Comparison of ENCODE assay signal across 20 cellular contexts in the genomic region with DNA sequence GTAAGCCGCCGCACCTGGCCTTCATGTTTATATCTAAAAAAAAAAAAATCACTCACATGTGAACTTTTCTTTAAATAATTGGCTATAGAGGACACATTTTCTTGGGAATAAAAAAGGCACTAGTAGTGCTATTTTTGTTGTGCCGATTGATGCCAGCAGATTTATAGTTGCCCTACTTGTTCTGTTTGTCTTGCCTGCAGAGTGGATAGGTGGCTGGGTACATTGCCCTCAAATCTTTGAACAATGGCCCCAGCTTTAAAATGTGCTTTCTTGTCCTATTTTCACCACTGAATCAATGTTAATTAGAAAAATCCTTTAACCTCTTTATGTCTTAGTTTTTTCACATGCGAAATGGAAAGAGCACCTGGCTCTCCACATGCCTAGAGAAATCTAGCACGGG.
"Had no signal": no experiment of that assay in that cellular context is flagged by ENCODE, and none has a peak within 500 bp of the region (broad histone marks: within the 10 kb centered on the region; RNA-seq: fewer than 3 reads in every experiment).

No MANE protein-coding gene starts in this region.

- H3K27me3 ChIP-seq: adrenal gland, cardiac muscle cell, dorsolateral prefrontal cortex, foreskin keratinocyte had no signal

- H3K4me3 ChIP-seq: adrenal gland, cardiac muscle cell, dorsolateral prefrontal cortex, left ventricle myocardium inferior, psoas muscle, skin epidermis had no signal

- H3K9me3 ChIP-seq: adrenal gland, left ventricle myocardium inferior, psoas muscle had no signal

- H3K27ac ChIP-seq: adrenal gland, foreskin keratinocyte, skin epidermis had no signal

- DNase-seq: activated CD4-positive, alpha-beta T cell treated with anti-CD3 and anti-CD28 coated beads, Interleukin-2, amount 10 ng/mL, durations not matched to agents 24 days and 14 days; activated CD8-positive, alpha-beta T cell treated with anti-CD3 and anti-CD28 coated beads, Interleukin-2, amount 10 ng/mL, durations not matched to agents 7 days and 5 days; activated effector memory CD4-positive, alpha-beta T cell treated with anti-CD3 and anti-CD28 coated beads, Interleukin-2, amount 50 U/mL, for 16 hours; activated T-cell treated with anti-CD3 and anti-CD28 coated beads, Interleukin-2, amount 50 U/mL, for 4 hours; adrenal gland; foreskin keratinocyte; glutamatergic neuron; hypothalamus; islet precursor cell; left ventricle myocardium inferior; psoas muscle; right cardiac atrium; stimulated activated CD4-positive, alpha-beta T cell treated with anti-CD3 and anti-CD28 coated beads, Interleukin-15, amount 100 ng/mL, for 24 hours; stimulated activated CD4-positive, alpha-beta T cell treated with anti-CD3 and anti-CD28 coated beads, Interleukin-2, amount 100 ng/mL, for 48 hours; stimulated activated naive CD8-positive, alpha-beta T cell treated with anti-CD3 and anti-CD28 coated beads, Interleukin-15, amount 100 ng/mL, for 72 hours; T1000 had no signal

- H3K36me3 ChIP-seq: adrenal gland, cardiac muscle cell, left ventricle myocardium inferior had no signal

- ATAC-seq: activated CD8-positive, alpha-beta T cell treated with anti-CD3 and anti-CD28 coated beads, Interleukin-2, amount 10 ng/mL, durations not matched to agents 7 days and 5 days; activated naive CD4-positive, alpha-beta T cell treated with anti-CD3 and anti-CD28 coated beads, Interleukin-2, amount 50 U/mL, for 72 hours; activated T-cell treated with anti-CD3 and anti-CD28 coated beads, Interleukin-2, amount 50 U/mL, for 4 hours; foreskin keratinocyte; stimulated activated naive CD8-positive, alpha-beta T cell treated with anti-CD3 and anti-CD28 coated beads, Interleukin-15, amount 100 ng/mL, for 72 hours had no signal
